In genomic region chr7:124856299-124856888, GRCh38 we compare ENCODE assay signal across 9 cellular contexts.
DNase-seq lines count a peak whose midpoint lies in the region; ATAC-seq and TF ChIP-seq lines count a peak whose summit lies in the region.
"Had no signal": no experiment of that assay in that cellular context is flagged by ENCODE, and none has a peak within 500 bp of the region (broad histone marks: within the 10 kb centered on the region; RNA-seq: fewer than 3 reads in every experiment).

No MANE protein-coding gene starts in this region.

- H3K4me3 Mint-ChIP-seq in neural progenitor cell (no peak overlapping the region), T-cell (no peak overlapping the region)

- no peaks in the 10 kb centered on the region for H3K79me2 ChIP-seq in neural progenitor cell (ENCODE audit: low read depth)

- H2AFZ ChIP-seq in neural progenitor cell (replicated peaks) = no peak overlapping the region

- H3K27ac ChIP-seq in 22Rv1 (0 out of 2 replicates have a peak overlapping the region, but pooled peaks have one; percentile 1), neural progenitor cell (no peak overlapping the region)

- H3K36me3 Mint-ChIP-seq in neural progenitor cell (peaks cover 4% of the 10 kb centered on the region), T-cell (peaks cover 39% of the 10 kb centered on the region)

- POLR2A ChIA-PET in T-cell (lab: Charles Lee) = no interaction called here

- no peaks in the 10 kb centered on the region for H3K9me3 ChIP-seq in neural progenitor cell (ENCODE audit: low read depth)
- H3K9me3 ChIP-seq: HAP-1 had no signal

- no peaks in the 10 kb centered on the region for H3K4me1 ChIP-seq in neural progenitor cell
- H3K4me1 ChIP-seq: HAP-1 had no signal

- H3K9ac ChIP-seq in neural progenitor cell = no peak overlapping the region

- H3K27me3 Mint-ChIP-seq in neural progenitor cell (ENCODE audit: insufficient read depth, low read depth) (no peaks in the 10 kb centered on the region), T-cell (no peaks in the 10 kb centered on the region)

- H3K27me3 ChIP-seq in neural progenitor cell = no peaks in the 10 kb centered on the region

- no peaks in the 10 kb centered on the region for H4K20me1 ChIP-seq in neural progenitor cell (ENCODE audit: low read depth)

- H3K27ac Mint-ChIP-seq in neural progenitor cell (no peak overlapping the region), T-cell (peak overlapping the region in 1 of 2 donors; percentile 45)

- peak; percentile 49 for ATAC-seq in HG03039 (IDR thresholded peaks at IDR 0.05; ENCODE audit: unreplicated experiment)
- ATAC-seq in T-cell (replicated peaks in 1 of 4) = no peak

- H3K36me3 ChIP-seq in neural progenitor cell = peaks cover 3% of the 10 kb centered on the region

- peak; percentile 90 for TF ChIP-seq CTCF in 22Rv1 (IDR thresholded peaks at IDR 0.05)
- peak; percentile 77 for TF ChIP-seq CTCF in neural progenitor cell (IDR thresholded peaks at IDR 0.05)

- CTCF ChIA-PET in T-cell (lab: Charles Lee) = no interaction called here

- H3K9me3 Mint-ChIP-seq in neural progenitor cell (no peaks in the 10 kb centered on the region), T-cell (no peaks in the 10 kb centered on the region)

- H3K4me3 ChIP-seq in neural progenitor cell = no peak overlapping the region
- H3K4me3 ChIP-seq: HAP-1 had no signal

- H3K4me1 Mint-ChIP-seq in neural progenitor cell (no peaks in the 10 kb centered on the region), T-cell (peaks cover 0 to 2% (median 0%) of the 10 kb centered on the region in 3 donors)

- no peak overlapping the region for H3K4me2 ChIP-seq in neural progenitor cell

- DNase-seq in GM04504 (ENCODE audit: low read depth) (peak; percentile 15), NCI-H748 (lab: John Stamatoyannopoulos, UW; ENCODE audit: unreplicated experiment) (peak; percentile 33), dedifferentiated amniotic fluid mesenchymal stem cell (ENCODE audit: extremely low spot score) (peak; percentile 69), neural progenitor cell (ENCODE audit: low spot score) (peak; percentile 31), DMS79 treated with DMSO at 0.1 percent for 48 hours (lab: John Stamatoyannopoulos, UW) (no peak), T-cell (no peak)

- no peaks in the 10 kb centered on the region for H3F3A ChIP-seq in neural progenitor cell (ENCODE audit: low read depth)

Comparison
In these comparisons a context has a peak if more than half of its experiments do, and no peak if none do; other contexts are left out.
1. DNase-seq: peak in GM04504 (single experiment), NCI-H748 (single experiment), dedifferentiated amniotic fluid mesenchymal stem cell (single experiment) and neural progenitor cell (single experiment); none in DMS79 treated with DMSO at 0.1 percent for 48 hours (single experiment) and T-cell (0 of 34).